10 cellular contexts compared by ENCODE assay signal in the genomic region with DNA sequence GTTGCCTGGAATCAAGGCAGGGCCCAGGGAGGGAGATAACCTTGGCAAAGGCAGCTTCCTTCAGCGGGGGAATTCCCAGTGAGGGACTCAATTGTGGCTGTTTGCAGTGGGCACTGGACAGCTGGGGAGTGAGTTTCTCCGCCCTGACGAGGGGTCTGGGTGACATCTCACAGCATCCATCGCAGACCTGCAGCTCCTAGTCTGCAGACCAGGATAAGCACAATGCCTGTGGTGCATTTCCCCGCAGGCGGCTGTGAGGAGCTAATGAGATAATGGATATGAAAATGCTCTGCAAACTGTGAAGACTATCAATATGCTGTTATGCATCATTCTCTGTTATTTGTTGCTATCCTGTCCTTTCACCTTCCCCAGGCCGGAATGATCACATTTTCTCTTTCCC. TPM values are rescaled to one million over a fixed set of nuclear protein-coding genes. Genes with fewer than 3 reads are reported as not detected.
DNase-seq lines count a peak whose midpoint lies in the region; ATAC-seq, FAIRE-seq and TF ChIP-seq lines count a peak whose summit lies in the region.
"Had no signal": no experiment of that assay in that cellular context is flagged by ENCODE, and none has a peak within 500 bp of the region (broad histone marks: within the 10 kb centered on the region; RNA-seq: fewer than 3 reads in every experiment).

No MANE protein-coding gene starts in this region.

- H2AFZ ChIP-seq in astrocyte (ENCODE audit: low read depth, low read length) = no peak overlapping the region

- no peak for TF ChIP-seq POLR2A in vagina (IDR thresholded peaks at IDR 0.05)

- TF ChIP-seq CTCF in left ventricle myocardium inferior (IDR thresholded peaks at IDR 0.05; ENCODE audit: borderline replicate concordance) = no peak
- no peak for TF ChIP-seq CTCF in astrocyte (IDR thresholded peaks at IDR 0.05; ENCODE audit: insufficient read depth, low read depth, low read length)
- TF ChIP-seq CTCF in mesothelial cell of epicardium (IDR thresholded peaks at IDR 0.05; ENCODE audit: unreplicated experiment) = no peak
- TF ChIP-seq CTCF in vagina (IDR thresholded peaks at IDR 0.05) = no peak

- H3K9me3 ChIP-seq in left ventricle myocardium inferior (replicated peaks) (peaks cover 11% of the 10 kb centered on the region), astrocyte (ENCODE audit: insufficient read depth, low read depth, low read length) (no peaks in the 10 kb centered on the region), vagina (no peaks in the 10 kb centered on the region)

- H3K9me3 Mint-ChIP-seq in astrocyte (ENCODE audit: unreplicated experiment) = peaks cover 8% of the 10 kb centered on the region
- H3K9me3 Mint-ChIP-seq in mesothelial cell of epicardium = peaks cover 22% of the 10 kb centered on the region
- H3K9me3 Mint-ChIP-seq: HFFc6 had no signal

- peaks cover 16% of the 10 kb centered on the region for H3K4me1 Mint-ChIP-seq in astrocyte (ENCODE audit: low read depth, unreplicated experiment)
- peaks cover 54% of the 10 kb centered on the region for H3K4me1 Mint-ChIP-seq in mesothelial cell of epicardium

- H3K27ac ChIP-seq in left ventricle myocardium inferior (replicated peaks) (peak overlapping the region; percentile 76), astrocyte (ENCODE audit: low read depth, low read length) (peak overlapping the region; percentile 86), vagina (peak overlapping the region; percentile 74)

- intact Hi-C loops in left ventricle myocardium inferior (cut with micrococcal nuclease) = no loop called here
- intact Hi-C loops in Right ventricle myocardium inferior (cut with DNase I) = no loop called here
- intact Hi-C loops in vagina (cut with DNase I) = no loop called here

- DNase-seq in left ventricle myocardium inferior = no peak
- no peak for DNase-seq in Right ventricle myocardium inferior (ENCODE audit: missing footprints)
- DNase-seq in astrocyte (ENCODE audit: low read depth) = no peak
- no peak for DNase-seq in mesothelial cell of epicardium (ENCODE audit: low spot score in 2 of 2, unreplicated experiment in 2 of 2)
- no peak for DNase-seq in vagina (ENCODE audit: extremely low spot score in 2 of 2)
- DNase-seq in activated effector memory CD4-positive, alpha-beta T cell treated with Interleukin-2 at 50 U/mL for 16 hours = no peak
- DNase-seq in foreskin melanocyte = no peak
- DNase-seq: activated CD8-positive, alpha-beta T cell treated with anti-CD3 and anti-CD28 coated beads for 36 hours had no signal

- ATAC-seq in Right ventricle myocardium inferior (no peak), GM19023 (IDR thresholded peaks at IDR 0.05; ENCODE audit: unreplicated experiment) (no peak)

- no peaks in the 10 kb centered on the region for H4K20me1 ChIP-seq in astrocyte (ENCODE audit: insufficient read depth, low read length)

- H3K4me3 ChIP-seq in left ventricle myocardium inferior = no peak overlapping the region
- no peak overlapping the region for H3K4me3 ChIP-seq in astrocyte (ENCODE audit: insufficient read depth, low read depth, low read length)
- H3K4me3 ChIP-seq in vagina = no peak overlapping the region

- peak overlapping the region; percentile 77 for H3K4me2 ChIP-seq in astrocyte (ENCODE audit: low read length)

- H3K27ac Mint-ChIP-seq in astrocyte (ENCODE audit: unreplicated experiment) (peak overlapping the region; percentile 97), mesothelial cell of epicardium (peak overlapping the region; percentile 99)

- H3K36me3 ChIP-seq in left ventricle myocardium inferior (no peaks in the 10 kb centered on the region), astrocyte (ENCODE audit: insufficient read depth, low read length) (no peaks in the 10 kb centered on the region), vagina (no peaks in the 10 kb centered on the region)

- H3K9ac ChIP-seq in astrocyte (ENCODE audit: low read length) = peak overlapping the region; percentile 70

- H3K79me2 ChIP-seq in astrocyte (ENCODE audit: insufficient read depth, low read length) = no peaks in the 10 kb centered on the region

- H3K27me3 Mint-ChIP-seq in astrocyte (ENCODE audit: low read depth, unreplicated experiment) (peaks cover 4% of the 10 kb centered on the region), mesothelial cell of epicardium (ENCODE audit: low read depth) (no peaks in the 10 kb centered on the region)

- FAIRE-seq in astrocyte (lab: Jason Lieb, UNC) = no peak

- H3K27me3 ChIP-seq in left ventricle myocardium inferior (ENCODE audit: low read depth) = peaks cover 3% of the 10 kb centered on the region
- no peaks in the 10 kb centered on the region for H3K27me3 ChIP-seq in astrocyte (ENCODE audit: insufficient read depth, low read length)
- H3K27me3 ChIP-seq in vagina = no peaks in the 10 kb centered on the region

- peaks cover 21% of the 10 kb centered on the region for H3K4me1 ChIP-seq in left ventricle myocardium inferior
- peaks cover 12% of the 10 kb centered on the region for H3K4me1 ChIP-seq in astrocyte (ENCODE audit: insufficient read depth, low read length)
- H3K4me1 ChIP-seq in vagina = peaks cover 26% of the 10 kb centered on the region

- H3K36me3 Mint-ChIP-seq in astrocyte (ENCODE audit: low read depth, unreplicated experiment) (no peaks in the 10 kb centered on the region), mesothelial cell of epicardium (peaks cover 22% of the 10 kb centered on the region)

- no peak overlapping the region for H3K4me3 Mint-ChIP-seq in astrocyte (ENCODE audit: unreplicated experiment)
- no peak overlapping the region for H3K4me3 Mint-ChIP-seq in mesothelial cell of epicardium

RNA-seq across cellular contexts. Expression of gene CYP1B1, which starts 30.0 kb away (rescaled TPM):
- 17.7 TPM for total RNA-seq in left ventricle myocardium inferior
- 19.6 TPM for total RNA-seq in Right ventricle myocardium inferior
- total RNA-seq in astrocyte = 12.9 and 20.8 TPM in 2 replicates
- total RNA-seq in mesothelial cell of epicardium = 50.4 to 55.6 TPM (median 54.5 TPM) in 3 replicates
- total RNA-seq in vagina = 88.9 TPM
